In genomic region chr19:2819540-2820111, GRCh38 we compare ENCODE assay signal across 1 cellular context.
TF ChIP-seq lines count a peak whose summit lies in the region.

Gene ZNF554, plus strand, starts transcription at chr19:2819868. Its CDS starts 204 bp downstream, at chr19:2820072.

TF ChIP-seq in GM12878, 131 proteins besides CTCF, POLR2A, EP300 and RAD21 (continued from another document and continues in another):
- no peak for TF ChIP-seq RELB (IDR thresholded peaks at IDR 0.05; ENCODE audit: low read depth)
- TF ChIP-seq SP1 (IDR thresholded peaks at IDR 0.05; ENCODE audit: low read depth, low read length): peak; percentile 78
- no peak for TF ChIP-seq ZNF622 (IDR thresholded peaks at IDR 0.05)
- no peak for TF ChIP-seq ATF7 (IDR thresholded peaks at IDR 0.05; ENCODE audit: low read depth)
- no peak for TF ChIP-seq PKNOX1 (IDR thresholded peaks at IDR 0.05)
- TF ChIP-seq TBL1XR1 (IDR thresholded peaks at IDR 0.05; ENCODE audit: low read depth, low read length): peak; percentile 62; the same call in 1 of the 2 replicates
- TF ChIP-seq SIN3A (IDR thresholded peaks at IDR 0.05; ENCODE audit: low read depth, low read length): peak; percentile 55; the same call in 1 of the 2 replicates
- peak; percentile 91 for TF ChIP-seq YY1 (IDR thresholded peaks at IDR 0.05; ENCODE audit: low read depth, low read length)
- TF ChIP-seq TARDBP (IDR thresholded peaks at IDR 0.05; ENCODE audit: borderline replicate concordance): peak; percentile 94
- no peak for TF ChIP-seq BMI1 (IDR thresholded peaks at IDR 0.05; ENCODE audit: borderline replicate concordance)
- no peak for TF ChIP-seq ZBED1 (IDR thresholded peaks at IDR 0.05; ENCODE audit: borderline replicate concordance)
- no peak; the same call in 1 of the 2 replicates for TF ChIP-seq MXI1 (IDR thresholded peaks at IDR 0.05; ENCODE audit: low read depth, low read length)
- TF ChIP-seq CREM (IDR thresholded peaks at IDR 0.05; ENCODE audit: low read depth): peak; percentile 92
- peak; percentile 61 for TF ChIP-seq ZNF24 (IDR thresholded peaks at IDR 0.05)
- no peak for TF ChIP-seq SMAD5 (IDR thresholded peaks at IDR 0.05; ENCODE audit: low read depth)
- TF ChIP-seq IKZF1 (conservative IDR thresholded peaks at IDR 0.05): peak; percentile 100
- no peak; the same call in 1 of the 2 replicates for TF ChIP-seq ESRRA (IDR thresholded peaks at IDR 0.05; ENCODE audit: low read length)
- no peak for TF ChIP-seq RBBP5 (conservative IDR thresholded peaks at IDR 0.05)
- no peak for TF ChIP-seq MTA3 (IDR thresholded peaks at IDR 0.05; ENCODE audit: borderline replicate concordance, low read length)
- TF ChIP-seq ZNF384 (IDR thresholded peaks at IDR 0.05; ENCODE audit: borderline replicate concordance, low read depth, low read length): no peak
- no peak for TF ChIP-seq NFIC (IDR thresholded peaks at IDR 0.05; ENCODE audit: low read depth, low read length)
- TF ChIP-seq BACH1 (IDR thresholded peaks at IDR 0.05; ENCODE audit: borderline replicate concordance): peak; percentile 82
- peak; percentile 76; the same call in 2 of the 3 replicates for TF ChIP-seq POU2F2 (IDR thresholded peaks at IDR 0.05; ENCODE audit: borderline replicate concordance, low read depth, low read length)
- peak; percentile 98 for TF ChIP-seq LARP7 (IDR thresholded peaks at IDR 0.05)
- no peak for TF ChIP-seq ATF2 (IDR thresholded peaks at IDR 0.05; ENCODE audit: low read length)
- TF ChIP-seq E2F8 (IDR thresholded peaks at IDR 0.05; ENCODE audit: low read depth, partially characterized antibody): no peak
- TF ChIP-seq CREB1 (IDR thresholded peaks at IDR 0.05; ENCODE audit: low read depth): peak; percentile 82
- TF ChIP-seq PAX8 (IDR thresholded peaks at IDR 0.05): no peak
- TF ChIP-seq ZBTB33 (IDR thresholded peaks at IDR 0.05): no peak
- TF ChIP-seq MEF2A (IDR thresholded peaks at IDR 0.05; ENCODE audit: insufficient read depth, low read depth, low read length): 0 out of 2 replicates have a peak, but pooled peaks have one; percentile 47
- TF ChIP-seq ZSCAN29 (IDR thresholded peaks at IDR 0.05): no peak
- TF ChIP-seq NKRF (conservative IDR thresholded peaks at IDR 0.05): peak; percentile 76
- no peak for TF ChIP-seq CUX1 (IDR thresholded peaks at IDR 0.05; ENCODE audit: insufficient replicate concordance, low read depth, low read length)
- no peak for TF ChIP-seq RCOR1 (conservative IDR thresholded peaks at IDR 0.05; ENCODE audit: low read depth, low read length)
- no peak for TF ChIP-seq MYB (IDR thresholded peaks at IDR 0.05; ENCODE audit: borderline replicate concordance, low read depth, low read length)
- TF ChIP-seq BRCA1 (IDR thresholded peaks at IDR 0.05; ENCODE audit: low read depth, low read length): no peak
- TF ChIP-seq SREBF2 (IDR thresholded peaks at IDR 0.05; ENCODE audit: low read length): no peak
- no peak for TF ChIP-seq KDM1A (IDR thresholded peaks at IDR 0.05; ENCODE audit: borderline replicate concordance)
- TF ChIP-seq GABPA (IDR thresholded peaks at IDR 0.05; ENCODE audit: low read depth): no peak
- TF ChIP-seq MTA2 (IDR thresholded peaks at IDR 0.05; ENCODE audit: low read depth): no peak
- peak; percentile 33; the same call in 1 of the 2 replicates for TF ChIP-seq IRF4 (IDR thresholded peaks at IDR 0.05; ENCODE audit: low read depth, low read length)
- TF ChIP-seq NR2C1 (IDR thresholded peaks at IDR 0.05): peak; percentile 76
- TF ChIP-seq ZNF687 (IDR thresholded peaks at IDR 0.05): peak; percentile 73
- no peak for TF ChIP-seq STAT3 (IDR thresholded peaks at IDR 0.05; ENCODE audit: low read depth, low read length)
- TF ChIP-seq SPI1 (IDR thresholded peaks at IDR 0.05; ENCODE audit: borderline replicate concordance, insufficient read depth, low read depth, low read length): no peak
- peak; percentile 94 for TF ChIP-seq GATAD2B (conservative IDR thresholded peaks at IDR 0.05; ENCODE audit: low read depth)
